8 cellular contexts compared by ENCODE assay signal in the genomic region with DNA sequence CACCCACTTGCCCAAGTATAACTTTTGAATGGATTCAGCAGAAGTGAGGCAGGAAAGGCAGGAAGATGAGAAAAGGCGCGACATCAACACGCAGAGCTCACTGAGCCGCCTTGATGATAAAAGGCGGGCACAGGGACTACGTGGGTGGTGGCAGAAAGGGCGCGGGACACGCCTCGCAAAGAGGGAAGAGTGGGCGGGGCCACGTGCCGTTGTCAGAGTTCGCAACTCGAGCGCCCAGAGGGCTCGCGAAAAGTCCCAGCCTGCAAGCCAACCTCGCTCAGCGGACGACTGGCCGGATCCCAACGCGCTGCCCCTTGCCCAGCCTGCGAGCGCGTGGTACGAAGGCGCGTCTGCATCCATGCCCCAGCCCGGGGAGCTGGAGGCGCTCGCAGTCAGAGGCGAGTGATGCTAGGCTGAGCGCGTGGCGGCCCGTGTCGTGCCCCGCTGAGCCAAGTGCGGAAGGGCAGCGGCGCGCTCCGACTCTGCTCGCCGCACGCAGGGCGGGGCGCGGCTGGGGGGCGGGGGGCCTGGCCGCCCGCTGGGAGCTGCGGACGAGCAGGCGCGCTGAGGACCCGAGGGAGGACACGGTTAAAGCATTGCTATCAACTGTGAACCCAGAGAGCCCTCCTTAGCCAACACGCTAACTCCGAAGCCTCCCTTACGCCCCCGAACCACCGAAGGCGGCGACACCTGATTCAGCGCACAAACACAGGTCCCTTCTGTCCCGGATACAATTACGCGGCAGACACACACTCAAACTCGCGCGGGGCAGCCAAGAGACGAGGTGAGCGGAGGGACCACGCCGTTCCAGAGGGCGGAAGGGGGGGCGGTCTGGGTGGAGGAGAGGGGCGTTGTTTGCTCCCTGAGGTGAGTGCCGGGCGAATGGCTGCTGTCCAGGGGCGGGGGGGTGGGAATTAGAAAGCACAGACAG. TPM values are rescaled to one million over a fixed set of nuclear protein-coding genes. Genes with fewer than 3 reads are reported as not detected.
DNase-seq lines count a peak whose midpoint lies in the region; ATAC-seq and TF ChIP-seq lines count a peak whose summit lies in the region.

A gene with protein sequence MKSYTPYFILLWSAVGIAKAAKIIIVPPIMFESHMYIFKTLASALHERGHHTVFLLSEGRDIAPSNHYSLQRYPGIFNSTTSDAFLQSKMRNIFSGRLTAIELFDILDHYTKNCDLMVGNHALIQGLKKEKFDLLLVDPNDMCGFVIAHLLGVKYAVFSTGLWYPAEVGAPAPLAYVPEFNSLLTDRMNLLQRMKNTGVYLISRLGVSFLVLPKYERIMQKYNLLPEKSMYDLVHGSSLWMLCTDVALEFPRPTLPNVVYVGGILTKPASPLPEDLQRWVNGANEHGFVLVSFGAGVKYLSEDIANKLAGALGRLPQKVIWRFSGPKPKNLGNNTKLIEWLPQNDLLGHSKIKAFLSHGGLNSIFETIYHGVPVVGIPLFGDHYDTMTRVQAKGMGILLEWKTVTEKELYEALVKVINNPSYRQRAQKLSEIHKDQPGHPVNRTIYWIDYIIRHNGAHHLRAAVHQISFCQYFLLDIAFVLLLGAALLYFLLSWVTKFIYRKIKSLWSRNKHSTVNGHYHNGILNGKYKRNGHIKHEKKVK (plus strand): TSS at position 617 of the 931 bp plus-strand sequence. CDS start 24,074 bp downstream, outside the sequence.

- no peaks in the 10 kb centered on the region for H3K36me3 Mint-ChIP-seq in activated T-helper 2 cell treated with anti-CD3 and anti-CD28 coated beads, Interferon-gamma antibody, Interleukin-2, Interleukin-4, amounts not matched to agents 10 μg/mL and 5 μg/mL and 100 μg/mL, durations not matched to agents 14 hours and 24 hours and 36 hours (ENCODE audit: low read depth)

- H3K27ac Mint-ChIP-seq in activated T-helper 2 cell treated with anti-CD3 and anti-CD28 coated beads, Interferon-gamma antibody, Interleukin-2, Interleukin-4, amounts not matched to agents 10 μg/mL and 5 μg/mL and 100 μg/mL, durations not matched to agents 14 hours and 24 hours and 36 hours, result no peak within 1 kb of the TSS

- DNase-seq in A673 (ENCODE audit: low spot score), result peak; percentile 60
- peak; percentile 76 for DNase-seq in NCI-H510A (lab: John Stamatoyannopoulos, UW)
- DNase-seq in activated T-helper 2 cell treated with anti-CD3 and anti-CD28 coated beads, Interferon-gamma antibody, Interleukin-2, Interleukin-4, amounts not matched to agents 10 μg/mL and 5 μg/mL and 100 μg/mL, durations not matched to agents 14 hours and 24 hours and 36 hours (ENCODE audit: low spot score), result peak; percentile 12
- DNase-seq in head of caudate nucleus, result peak; percentile 60 to 93 (median 80)
- DNase-seq in osteoblast (ENCODE audit: insufficient read length, low spot score, missing footprints), result peak; percentile 82
- peak in 1 of 2 donors; percentile 78 for DNase-seq in aorta

- intact Hi-C loops in A673 (cut with micrococcal nuclease; ENCODE audit: unreplicated experiment), result no loop called here
- intact Hi-C loops in activated T-helper 2 cell treated with anti-CD3 and anti-CD28 coated beads, Interferon-gamma antibody, Interleukin-2, Interleukin-4, amounts not matched to agents 10 μg/mL and 5 μg/mL and 100 μg/mL, durations not matched to agents 14 hours and 24 hours and 36 hours (cut with micrococcal nuclease), result no loop called here
- intact Hi-C loops in head of caudate nucleus (cut with DNase I), result loop anchor here (2.0 to 10.0 kb wide), 2 partner anchors 60 to 64 kb away; no protein-coding TSS in a partner anchor
- intact Hi-C loops in aorta (cut with DNase I), result no loop called here

- H3K9me3 Mint-ChIP-seq in activated T-helper 2 cell treated with anti-CD3 and anti-CD28 coated beads, Interferon-gamma antibody, Interleukin-2, Interleukin-4, amounts not matched to agents 10 μg/mL and 5 μg/mL and 100 μg/mL, durations not matched to agents 14 hours and 24 hours and 36 hours, result no peaks in the 10 kb centered on the region

- peaks cover 40% of the 10 kb centered on the region for H3K27me3 Mint-ChIP-seq in activated T-helper 2 cell treated with anti-CD3 and anti-CD28 coated beads, Interferon-gamma antibody, Interleukin-2, Interleukin-4, amounts not matched to agents 10 μg/mL and 5 μg/mL and 100 μg/mL, durations not matched to agents 14 hours and 24 hours and 36 hours (ENCODE audit: low read depth)

- no peaks in the 10 kb centered on the region for H3K9me3 ChIP-seq in A673 (ENCODE audit: low read depth, low read length, poor library complexity, severe bottlenecking)
- H3K9me3 ChIP-seq in osteoblast (ENCODE audit: low read depth, low read length), result no peaks in the 10 kb centered on the region
- H3K9me3 ChIP-seq in aorta (ENCODE audit: control insufficient read depth, low read length), result no peaks in the 10 kb centered on the region

- H3K4me3 ChIP-seq in A673 (ENCODE audit: low read depth, low read length, poor library complexity, severe bottlenecking) (peak within 1 kb of the TSS; percentile 53), osteoblast (ENCODE audit: insufficient read depth, low read length) (peak within 1 kb of the TSS; percentile 51), aorta (ENCODE audit: low read length in 2 of 2) (peak within 1 kb of the TSS; percentile 37 to 43)

- H3K27ac ChIP-seq in A673 (ENCODE audit: low read depth, low read length, poor library complexity, severe bottlenecking), result no peak within 1 kb of the TSS
- no peak within 1 kb of the TSS for H3K27ac ChIP-seq in osteoblast (ENCODE audit: low read depth, low read length)
- H3K27ac ChIP-seq in aorta (ENCODE audit: low read depth in 1 of 2, low read length in 2 of 2), result no peak within 1 kb of the TSS

- no TSS peak for BruUV-seq in A673 (replicated peaks; lab: Mats Ljungman, UMichigan)

- peak within 1 kb of the TSS; percentile 41 for H2AFZ ChIP-seq in osteoblast (ENCODE audit: low read length)

- H3K4me2 ChIP-seq in osteoblast (ENCODE audit: insufficient read depth, low read length), result peak within 1 kb of the TSS; percentile 72

- peak within 1 kb of the TSS; percentile 28 for H3K4me3 Mint-ChIP-seq in activated T-helper 2 cell treated with anti-CD3 and anti-CD28 coated beads, Interferon-gamma antibody, Interleukin-2, Interleukin-4, amounts not matched to agents 10 μg/mL and 5 μg/mL and 100 μg/mL, durations not matched to agents 14 hours and 24 hours and 36 hours (ENCODE audit: low read depth)

- H3K79me2 ChIP-seq in osteoblast (ENCODE audit: insufficient read depth, low read length), result no peaks in the 10 kb centered on the region

- POLR2A ChIA-PET in A673 (lab: Charles Lee; ENCODE audit: low non-redundant PET), result no interaction called here

- no peaks in the 10 kb centered on the region for H4K20me1 ChIP-seq in osteoblast (ENCODE audit: insufficient read depth, low read length)

- H3K27me3 ChIP-seq in A673 (replicated peaks; ENCODE audit: insufficient read depth, low read depth, low read length, poor library complexity) (peaks cover 39% of the 10 kb centered on the region), osteoblast (ENCODE audit: insufficient read depth, low read length) (peaks cover 34% of the 10 kb centered on the region), aorta (ENCODE audit: control insufficient read depth in 1 of 2, insufficient read depth in 2 of 2, low read length in 1 of 2) (no peaks in the 10 kb centered on the region)

- peaks cover 8% of the 10 kb centered on the region for H3K4me1 Mint-ChIP-seq in activated T-helper 2 cell treated with anti-CD3 and anti-CD28 coated beads, Interferon-gamma antibody, Interleukin-2, Interleukin-4, amounts not matched to agents 10 μg/mL and 5 μg/mL and 100 μg/mL, durations not matched to agents 14 hours and 24 hours and 36 hours (ENCODE audit: low read depth)

- ATAC-seq in GM18519 (IDR thresholded peaks at IDR 0.05; ENCODE audit: low FRiP score, unreplicated experiment), result peak; percentile 35
- peak; percentile 45 for ATAC-seq in HG03097 (IDR thresholded peaks at IDR 0.05; ENCODE audit: low FRiP score, unreplicated experiment)
- ATAC-seq in aorta (ENCODE audit: low FRiP score), result peak; percentile 45

- no peak for TF ChIP-seq CTCF in A673 (conservative IDR thresholded peaks at IDR 0.05; ENCODE audit: low read depth, low read length)
- no peak for TF ChIP-seq CTCF in osteoblast (IDR thresholded peaks at IDR 0.05; ENCODE audit: extremely low read depth, low read depth, low read length)

- H3K4me1 ChIP-seq in A673 (ENCODE audit: insufficient read depth, low read length, poor library complexity, severe bottlenecking) (peaks cover 7% of the 10 kb centered on the region), osteoblast (ENCODE audit: insufficient read depth, low read length) (no peaks in the 10 kb centered on the region), aorta (ENCODE audit: control insufficient read depth in 1 of 2, insufficient read depth in 2 of 2, low read length in 2 of 2) (no peaks in the 10 kb centered on the region)

- 1% methylated on average over 67 to 82 of the region's 84 CpGs for WGBS in aorta, 2 donors

- CTCF ChIA-PET in A673 (lab: Charles Lee), result interaction anchor here (0.7 kb wide), 1 partner anchor 121 kb away, joined by 3 read pairs; no protein-coding TSS in a partner anchor

- no peaks in the 10 kb centered on the region for H3K36me3 ChIP-seq in A673 (ENCODE audit: insufficient read depth, low read length, poor library complexity, severe bottlenecking)
- no peaks in the 10 kb centered on the region for H3K36me3 ChIP-seq in osteoblast (ENCODE audit: insufficient read depth, low read length)
- H3K36me3 ChIP-seq in aorta (ENCODE audit: control insufficient read depth in 1 of 2, insufficient read depth in 2 of 2, low read length in 1 of 2), result no peaks in the 10 kb centered on the region

RNA-seq across cellular contexts. Expression of the gene that starts here (rescaled TPM):
- total RNA-seq in A673 (2021), result 1.2 and 1.8 TPM in 2 replicates
- 0.07 TPM in 1 of 2 replicates, not detected in the other for total RNA-seq in activated T-helper 2 cell treated with anti-CD3 and anti-CD28 coated beads, Interferon-gamma antibody, Interleukin-2, Interleukin-4, amounts not matched to agents 10 μg/mL and 5 μg/mL and 100 μg/mL, durations not matched to agents 14 hours and 24 hours and 36 hours
- under 0.01 TPM in 1 of 2 replicates, not detected in the other for total RNA-seq in osteoblast
- total RNA-seq in aorta, result 1 to 10 TPM in 1 of 2 donors, under 1 TPM in 1; 0.78 to 1.1 TPM
- polyA plus RNA-seq in aorta, result under 1 TPM in 1 of 2 donors, not detected in 1; 0.88 TPM

Comparison
In these comparisons a context has a peak if more than half of its experiments do, and no peak if none do; other contexts are left out.
1. Peak in DNase-seq in activated T-helper 2 cell treated with anti-CD3 and anti-CD28 coated beads, Interferon-gamma antibody, Interleukin-2, Interleukin-4, amounts not matched to agents 10 μg/mL and 5 μg/mL and 100 μg/mL, durations not matched to agents 14 hours and 24 hours and 36 hours; RNA of the gene not detected or under 1 TPM.
2. Peak in DNase-seq, H3K4me3 ChIP-seq and H3K4me2 ChIP-seq in osteoblast; RNA of the gene not detected or under 1 TPM.